Comparison of ENCODE assay signal across 26 cellular contexts in the genomic region with DNA sequence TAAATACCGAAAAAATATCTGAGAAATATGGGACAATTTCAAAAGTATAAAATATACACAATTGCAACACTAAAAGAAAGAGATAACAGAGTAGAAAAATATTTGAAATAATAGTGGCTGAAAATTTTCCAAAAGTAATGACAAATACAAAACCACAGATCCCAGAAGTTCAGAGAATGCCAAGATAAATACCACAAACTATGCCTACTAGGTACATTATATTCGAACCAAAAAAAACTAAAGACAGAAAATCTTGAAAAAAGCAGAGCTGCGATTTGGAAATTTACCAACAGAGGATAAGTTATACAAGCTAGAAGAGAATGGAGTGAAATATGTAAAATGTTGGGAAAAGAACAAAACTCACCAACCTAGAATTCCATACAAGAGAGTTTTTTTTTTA.
"Had no signal": no experiment of that assay in that cellular context is flagged by ENCODE, and none has a peak within 500 bp of the region (broad histone marks: within the 10 kb centered on the region; RNA-seq: fewer than 3 reads in every experiment).

No MANE protein-coding gene starts in this region.

- H3K4me1 Mint-ChIP-seq: activated B cell treated with CpG ODN at 0.5 μM for 24 hours; activated CD4-positive, alpha-beta T cell treated with anti-CD3 and anti-CD28 coated beads for 36 hours; activated naive CD8-positive, alpha-beta T cell treated with anti-CD3 and anti-CD28 coated beads, Interleukin-2, amount 10 ng/mL, durations not matched to agents 7 days and 5 days; natural killer cell; T-helper 17 cell had no signal

- H3K36me3 ChIP-seq: gastroesophageal sphincter, heart left ventricle, ovary, prostate gland, tibial nerve had no signal

- H3K9me3 ChIP-seq: gastroesophageal sphincter, ovary, prostate gland had no signal

- H3K4me3 ChIP-seq: gastroesophageal sphincter, heart left ventricle, ovary, prostate gland, tibial nerve had no signal

- ATAC-seq: activated CD4-positive, alpha-beta T cell treated with anti-CD3 and anti-CD28 coated beads for 36 hours; gastroesophageal sphincter; heart left ventricle; left cardiac atrium; natural killer cell; stimulated activated naive CD8-positive, alpha-beta T cell treated with anti-CD3 and anti-CD28 coated beads, Interleukin-15, Interleukin-2, amounts not matched to agents 100 U/mL and 50 U/mL, for 24 hours; T-helper 17 cell had no signal

- DNase-seq: activated B cell treated with CpG ODN at 0.5 μM for 24 hours; activated CD4-positive, alpha-beta T cell treated with anti-CD3 and anti-CD28 coated beads for 36 hours; activated CD4-positive, alpha-beta T cell treated with anti-CD3 and anti-CD28 coated beads, Interleukin-2, amount 50 U/mL, for 4 hours; activated CD8-positive, alpha-beta memory T cell treated with anti-CD3 and anti-CD28 coated beads for 24 hours; activated CD8-positive, alpha-beta memory T cell treated with anti-CD3 and anti-CD28 coated beads, Interleukin-2, amount 50 U/mL, for 48 hours; activated naive CD4-positive, alpha-beta T cell treated with Interleukin-2 at 50 U/mL for 16 hours; activated naive CD8-positive, alpha-beta T cell treated with anti-CD3 and anti-CD28 coated beads, Interleukin-2, amount 10 ng/mL, durations not matched to agents 7 days and 5 days; activated T-cell treated with anti-CD3 and anti-CD28 coated beads, Interleukin-2, amount 50 U/mL, for 48 hours; anterior cingulate cortex; cerebellar nuclear complex; effector CD4-positive, alpha-beta T cell; erythroblast; heart left ventricle; islet precursor cell; left cardiac atrium; midbrain; natural killer cell; ovary; stimulated activated CD4-positive, alpha-beta T cell treated with anti-CD3 and anti-CD28 coated beads, Interleukin-4, amount 100 ng/mL, for 4 hours; stimulated activated naive CD8-positive, alpha-beta T cell treated with anti-CD3 and anti-CD28 coated beads, Interleukin-15, Interleukin-2, amounts not matched to agents 100 U/mL and 50 U/mL, for 24 hours; SW 1271; T-helper 17 cell had no signal

- H3K4me1 ChIP-seq: gastroesophageal sphincter, heart left ventricle, prostate gland, tibial nerve had no signal

- H3K27ac ChIP-seq: gastroesophageal sphincter, heart left ventricle, ovary, prostate gland, tibial nerve had no signal

- H3K27me3 Mint-ChIP-seq: activated B cell treated with CpG ODN at 0.5 μM for 24 hours; activated naive CD8-positive, alpha-beta T cell treated with anti-CD3 and anti-CD28 coated beads, Interleukin-2, amount 10 ng/mL, durations not matched to agents 7 days and 5 days; dendritic cell treated with granulocyte-macrophage colony-stimulating factor and Interleukin-4, amounts not matched to agents 40 ng/mL and 50 ng/mL, for 4 days had no signal

- H3K9me3 Mint-ChIP-seq: activated naive CD8-positive, alpha-beta T cell treated with anti-CD3 and anti-CD28 coated beads, Interleukin-2, amount 10 ng/mL, durations not matched to agents 7 days and 5 days had no signal

- H3K27ac Mint-ChIP-seq: activated B cell treated with CpG ODN at 0.5 μM for 24 hours; activated CD4-positive, alpha-beta T cell treated with anti-CD3 and anti-CD28 coated beads for 36 hours; activated naive CD8-positive, alpha-beta T cell treated with anti-CD3 and anti-CD28 coated beads, Interleukin-2, amount 10 ng/mL, durations not matched to agents 7 days and 5 days; dendritic cell treated with granulocyte-macrophage colony-stimulating factor and Interleukin-4, amounts not matched to agents 40 ng/mL and 50 ng/mL, for 4 days; natural killer cell; T-helper 17 cell had no signal

- H3K27me3 ChIP-seq: gastroesophageal sphincter, heart left ventricle, ovary, tibial nerve had no signal

- H3K36me3 Mint-ChIP-seq: activated naive CD8-positive, alpha-beta T cell treated with anti-CD3 and anti-CD28 coated beads, Interleukin-2, amount 10 ng/mL, durations not matched to agents 7 days and 5 days had no signal

- H3K4me3 Mint-ChIP-seq: activated B cell treated with CpG ODN at 0.5 μM for 24 hours; activated CD4-positive, alpha-beta T cell treated with anti-CD3 and anti-CD28 coated beads for 36 hours; activated naive CD8-positive, alpha-beta T cell treated with anti-CD3 and anti-CD28 coated beads, Interleukin-2, amount 10 ng/mL, durations not matched to agents 7 days and 5 days; dendritic cell treated with granulocyte-macrophage colony-stimulating factor and Interleukin-4, amounts not matched to agents 40 ng/mL and 50 ng/mL, for 4 days; natural killer cell; T-helper 17 cell had no signal
